17 cellular contexts compared by ENCODE assay signal in genomic region chr10:35554461-35555056, GRCh38. TPM values are rescaled to one million over a fixed set of nuclear protein-coding genes. Genes with fewer than 3 reads are reported as not detected.
DNase-seq lines count a peak whose midpoint lies in the region; ATAC-seq, FAIRE-seq and TF ChIP-seq lines count a peak whose summit lies in the region.
"Had no signal": no experiment of that assay in that cellular context is flagged by ENCODE, and none has a peak within 500 bp of the region (broad histone marks: within the 10 kb centered on the region; RNA-seq: fewer than 3 reads in every experiment).

No MANE protein-coding gene starts in this region.

- H2AFZ ChIP-seq in PC-3 (ENCODE audit: low read length) = no peak overlapping the region

- no peaks in the 10 kb centered on the region for H3F3A ChIP-seq in PC-3 (ENCODE audit: low read length, unreplicated experiment)

- H2BK5ac ChIP-seq in mesendoderm (ENCODE audit: low read length) = no peak overlapping the region

- no peak overlapping the region for H3K4me3 ChIP-seq in PC-3 (ENCODE audit: low read length)
- H3K4me3 ChIP-seq in mesendoderm (ENCODE audit: low read length) = no peak overlapping the region
- H3K4me3 ChIP-seq: upper lobe of right lung had no signal

- no peaks in the 10 kb centered on the region for H3K9me3 ChIP-seq in PC-3 (ENCODE audit: low read length)
- H3K9me3 ChIP-seq: upper lobe of right lung had no signal

- FAIRE-seq in GM12891 (lab: Jason Lieb, UNC) = no peak
- FAIRE-seq: HepG2 had no signal

- H3K79me1 ChIP-seq in mesendoderm (ENCODE audit: low read length) = no peaks in the 10 kb centered on the region

- H3K79me2 ChIP-seq in PC-3 (ENCODE audit: low read length) = no peaks in the 10 kb centered on the region
- no peaks in the 10 kb centered on the region for H3K79me2 ChIP-seq in mesendoderm (ENCODE audit: control insufficient read depth, insufficient read depth, low read length)

- no peak overlapping the region for H3K4ac ChIP-seq in mesendoderm (ENCODE audit: low read depth, low read length)

- no peak overlapping the region for H4K5ac ChIP-seq in mesendoderm (ENCODE audit: low read length)

- peak; percentile 73 for ATAC-seq in GM19324 (IDR thresholded peaks at IDR 0.05; ENCODE audit: low FRiP score, unreplicated experiment)
- ATAC-seq in HG02938 (IDR thresholded peaks at IDR 0.05; ENCODE audit: unreplicated experiment) = peak; percentile 65
- no peak for ATAC-seq in PC-3
- ATAC-seq: activated naive CD8-positive, alpha-beta T cell treated with anti-CD3 and anti-CD28 coated beads, Interleukin-2, amount 50 U/mL, for 24 hours; HepG2; naive thymus-derived CD4-positive, alpha-beta T cell; upper lobe of right lung had no signal

- intact Hi-C loops in PC-3 (cut with micrococcal nuclease) = no loop called here

- H2BK120ac ChIP-seq in mesendoderm (ENCODE audit: low read depth, low read length) = no peak overlapping the region

- no peaks in the 10 kb centered on the region for H4K20me1 ChIP-seq in PC-3 (ENCODE audit: low read length)

- no peaks in the 10 kb centered on the region for H3K27me3 ChIP-seq in PC-3 (ENCODE audit: low read length)
- no peaks in the 10 kb centered on the region for H3K27me3 ChIP-seq in mesendoderm (ENCODE audit: insufficient read depth, low read length, poor library complexity)
- H3K27me3 ChIP-seq: upper lobe of right lung had no signal

- H4K8ac ChIP-seq in mesendoderm (ENCODE audit: low read depth, low read length) = no peak overlapping the region

- no peak for TF ChIP-seq POLR2A in GM12891 (IDR thresholded peaks at IDR 0.05; ENCODE audit: low read depth, low read length)

- no peak overlapping the region for H3K56ac ChIP-seq in mesendoderm (ENCODE audit: low read length)

- no peak for DNase-seq in GM12891 (ENCODE audit: insufficient read length, low spot score)
- DNase-seq in PC-3 = no peak
- no peak for DNase-seq in NCI-H187 treated with DMSO at 0.1 percent for 48 hours (lab: John Stamatoyannopoulos, UW)
- no peak for DNase-seq in mesendoderm
- no peak for DNase-seq in GM10266 (ENCODE audit: extremely low spot score)
- DNase-seq in SKM-1 (lab: John Stamatoyannopoulos, UW; ENCODE audit: unreplicated experiment) = no peak
- DNase-seq: activated naive CD8-positive, alpha-beta T cell treated with anti-CD3 and anti-CD28 coated beads, Interleukin-2, amount 50 U/mL, for 24 hours; dermis blood vessel endothelial cell; DND-41; foreskin melanocyte; islet precursor cell; naive thymus-derived CD4-positive, alpha-beta T cell; NCI-H2029; upper lobe of right lung had no signal

- H3K4me1 ChIP-seq in PC-3 (ENCODE audit: insufficient read depth, low read length) (peaks cover 22% of the 10 kb centered on the region), mesendoderm (ENCODE audit: control insufficient read depth, low read depth, low read length) (no peaks in the 10 kb centered on the region)
- H3K4me1 ChIP-seq: upper lobe of right lung had no signal

- H3K4me2 ChIP-seq in PC-3 (ENCODE audit: low read length) = no peak overlapping the region
- H3K4me2 ChIP-seq in mesendoderm (ENCODE audit: low read length) = no peak overlapping the region

- BruUV-seq in PC-3 (replicated peaks; lab: Mats Ljungman, UMichigan) = TSS peak; percentile 6

- no peak overlapping the region for H3K18ac ChIP-seq in mesendoderm (ENCODE audit: low read length)

- TF ChIP-seq CTCF in PC-3 (conservative IDR thresholded peaks at IDR 0.05; ENCODE audit: low read depth, low read length) (no peak), GM10266 (IDR thresholded peaks at IDR 0.05; ENCODE audit: control insufficient read depth, insufficient read depth, low read depth, missing control alignments) (no peak)

- no peak overlapping the region for H3K9ac ChIP-seq in PC-3 (ENCODE audit: low read length)
- H3K9ac ChIP-seq in mesendoderm (ENCODE audit: low read length) = no peak overlapping the region

- no peak overlapping the region for H2BK15ac ChIP-seq in mesendoderm (replicated peaks; ENCODE audit: low read depth)

- no peak overlapping the region for H3K27ac ChIP-seq in PC-3 (ENCODE audit: low read length)
- no peak overlapping the region for H3K27ac ChIP-seq in mesendoderm (ENCODE audit: low read depth, low read length)
- H3K27ac ChIP-seq: upper lobe of right lung had no signal

- no peaks in the 10 kb centered on the region for H3K9me2 ChIP-seq in PC-3 (replicated peaks; ENCODE audit: low read length)

- H3K23ac ChIP-seq in mesendoderm (ENCODE audit: low read length) = no peak overlapping the region

- CTCF ChIA-PET in PC-3 (lab: Charles Lee) = interaction anchor here (0.5 kb wide), 1 partner anchor 855 kb away, joined by 5 read pairs; no protein-coding TSS in a partner anchor

- no CpG with 5 or more reads among the region's 3 CpGs for WGBS in mesendoderm (ENCODE audit: extremely low coverage, insufficient coverage, low lambda C conversion rate)

- no peak overlapping the region for H2AK5ac ChIP-seq in mesendoderm (ENCODE audit: low read length)

- H3K36me3 ChIP-seq in PC-3 (ENCODE audit: low read depth, low read length) (peaks cover 30% of the 10 kb centered on the region), mesendoderm (ENCODE audit: control insufficient read depth, insufficient read depth, low read length) (no peaks in the 10 kb centered on the region)

- POLR2A ChIA-PET in PC-3 (lab: Charles Lee; ENCODE audit: unreplicated experiment) = no interaction called here

TF ChIP-seq in GM12891, 5 proteins besides CTCF, POLR2A, EP300 and RAD21:
- TF ChIP-seq POU2F2 (IDR thresholded peaks at IDR 0.05; ENCODE audit: low read depth, low read length) (no peak), SPI1 (IDR thresholded peaks at IDR 0.05; ENCODE audit: low read depth, low read length) (peak; percentile 73), PAX5 (IDR thresholded peaks at IDR 0.05; ENCODE audit: insufficient read depth, low read length, severe bottlenecking) (no peak), TAF1 (IDR thresholded peaks at IDR 0.05; ENCODE audit: low read depth, low read length) (no peak), POLR2AphosphoS5 (IDR thresholded peaks at IDR 0.05; ENCODE audit: low read depth, low read length) (no peak)

RNA-seq across cellular contexts. Expression of gene GJD4, which starts 50.6 kb away (rescaled TPM):
- not detected for polyA plus RNA-seq in GM12891 (2012; ENCODE audit: low read depth, missing spikeins)
- 0.33 and 0.58 TPM in 2 replicates for total RNA-seq in PC-3 (2014; rRNA removed)
- polyA plus RNA-seq in mesendoderm (2013, experiment 1 of 2) = 0.03 TPM
- 0.03 TPM for polyA plus RNA-seq in mesendoderm (2013, experiment 2 of 2)
- total RNA-seq: dermis blood vessel endothelial cell; HepG2; naive thymus-derived CD4-positive, alpha-beta T cell; upper lobe of right lung had no signal
- polyA plus RNA-seq: HepG2; naive thymus-derived CD4-positive, alpha-beta T cell had no signal
